12 cellular contexts compared by ENCODE assay signal in genomic region chr9:92291577-92291976, GRCh38. TPM values are rescaled to one million over a fixed set of nuclear protein-coding genes. Genes with fewer than 3 reads are reported as not detected.
DNase-seq lines count a peak whose midpoint lies in the region; ATAC-seq and TF ChIP-seq lines count a peak whose summit lies in the region.
"Had no signal": no experiment of that assay in that cellular context is flagged by ENCODE, and none has a peak within 500 bp of the region (broad histone marks: within the 10 kb centered on the region; RNA-seq: fewer than 3 reads in every experiment).

No MANE protein-coding gene starts in this region.

- no peaks in the 10 kb centered on the region for H3K27me3 Mint-ChIP-seq in activated naive CD4-positive, alpha-beta T cell treated with anti-CD3 and anti-CD28 coated beads for 36 hours (ENCODE audit: low read depth)

- TF ChIP-seq POLR2A in erythroblast (IDR thresholded peaks at IDR 0.05; ENCODE audit: low read length) (no peak), esophagus squamous epithelium (IDR thresholded peaks at IDR 0.05) (no peak)

- H3K4me3 ChIP-seq in OCI-LY7 (ENCODE audit: low read depth, low read length, poor library complexity, severe bottlenecking) (peak overlapping the region; percentile 91), esophagus squamous epithelium (no peak overlapping the region), colonic mucosa (no peak overlapping the region)

- no peak for ATAC-seq in stimulated activated effector memory CD8-positive, alpha-beta T cell treated with anti-CD3 and anti-CD28 coated beads, Interleukin-12 subunit alpha, Interleukin-12 subunit beta, amount 100 ng/mL, for 72 hours
- no peak for ATAC-seq in HG03354 (IDR thresholded peaks at IDR 0.05; ENCODE audit: poor library complexity, severe bottlenecking, unreplicated experiment)

- H4K20me1 ChIP-seq in OCI-LY7 (ENCODE audit: insufficient read depth, low read length) = peaks cover 53% of the 10 kb centered on the region

- peak overlapping the region; percentile 95 for H3K4me3 Mint-ChIP-seq in activated naive CD4-positive, alpha-beta T cell treated with anti-CD3 and anti-CD28 coated beads for 36 hours
- H3K4me3 Mint-ChIP-seq in stimulated activated effector memory CD8-positive, alpha-beta T cell treated with anti-CD3 and anti-CD28 coated beads, Interleukin-12 subunit alpha, Interleukin-12 subunit beta, amount 100 ng/mL, for 72 hours = peak overlapping the region; percentile 75

- peaks cover 53% of the 10 kb centered on the region for H3K4me1 Mint-ChIP-seq in activated naive CD4-positive, alpha-beta T cell treated with anti-CD3 and anti-CD28 coated beads for 36 hours (ENCODE audit: low read depth)
- peaks cover 42% of the 10 kb centered on the region for H3K4me1 Mint-ChIP-seq in stimulated activated effector memory CD8-positive, alpha-beta T cell treated with anti-CD3 and anti-CD28 coated beads, Interleukin-12 subunit alpha, Interleukin-12 subunit beta, amount 100 ng/mL, for 72 hours

- POLR2A ChIA-PET in OCI-LY7 (lab: Charles Lee) = interaction anchor here (0.6 to 1.9 kb wide), 7 partner anchors 13 to 329 kb away, joined by 3 to 12 read pairs (median 3); partner anchors contain the start of gene CENPP

- no peak overlapping the region for H3K9ac ChIP-seq in colonic mucosa (ENCODE audit: low read depth in 2 of 2, low read length in 2 of 2)

- peak overlapping the region; percentile 9 for H3K27ac Mint-ChIP-seq in activated naive CD4-positive, alpha-beta T cell treated with anti-CD3 and anti-CD28 coated beads for 36 hours
- peak overlapping the region; percentile 99 for H3K27ac Mint-ChIP-seq in stimulated activated effector memory CD8-positive, alpha-beta T cell treated with anti-CD3 and anti-CD28 coated beads, Interleukin-12 subunit alpha, Interleukin-12 subunit beta, amount 100 ng/mL, for 72 hours

- H3K27me3 ChIP-seq in esophagus squamous epithelium = no peaks in the 10 kb centered on the region
- no peaks in the 10 kb centered on the region for H3K27me3 ChIP-seq in colonic mucosa
- H3K27me3 ChIP-seq: Peyer's patch had no signal

- WGBS in esophagus squamous epithelium, 2 donors = 54 to 67% methylated on average over 2 of the region's 2 CpGs

- H3K9me3 ChIP-seq in OCI-LY7 (ENCODE audit: low read length) (no peaks in the 10 kb centered on the region; the same call in 1 of the 2 replicates), esophagus squamous epithelium (no peaks in the 10 kb centered on the region), colonic mucosa (no peaks in the 10 kb centered on the region)
- H3K9me3 ChIP-seq: Peyer's patch had no signal

- no peaks in the 10 kb centered on the region; the same call in 1 of the 2 replicates for H3K9me2 ChIP-seq in OCI-LY7 (ENCODE audit: insufficient read depth, low read length)

- no peak overlapping the region for H2AFZ ChIP-seq in OCI-LY7 (ENCODE audit: low read length)

- no peaks in the 10 kb centered on the region for H3K9me3 Mint-ChIP-seq in activated naive CD4-positive, alpha-beta T cell treated with anti-CD3 and anti-CD28 coated beads for 36 hours
- H3K9me3 Mint-ChIP-seq in stimulated activated effector memory CD8-positive, alpha-beta T cell treated with anti-CD3 and anti-CD28 coated beads, Interleukin-12 subunit alpha, Interleukin-12 subunit beta, amount 100 ng/mL, for 72 hours = no peaks in the 10 kb centered on the region

- CTCF ChIA-PET in activated naive CD4-positive, alpha-beta T cell treated with anti-CD3 and anti-CD28 coated beads for 36 hours (lab: Charles Lee) = interaction anchor here (0.5 to 1.4 kb wide), 2 partner anchors 13 to 24 kb away, joined by 3 to 8 read pairs; no protein-coding TSS in a partner anchor
- CTCF ChIA-PET in OCI-LY7 (lab: Charles Lee; ENCODE audit: unreplicated experiment) = interaction anchor here (0.6 kb wide), 1 partner anchor 40 kb away, joined by 5 read pairs; no protein-coding TSS in a partner anchor

- no peak for TF ChIP-seq CTCF in OCI-LY7 (conservative IDR thresholded peaks at IDR 0.05; ENCODE audit: low read length)
- no peak for TF ChIP-seq CTCF in esophagus squamous epithelium (IDR thresholded peaks at IDR 0.05)
- TF ChIP-seq CTCF in colonic mucosa (IDR thresholded peaks at IDR 0.05) = no peak

- BruUV-seq in OCI-LY7 (replicated peaks; lab: Mats Ljungman, UMichigan) = no TSS peak

- intact Hi-C loops in activated naive CD4-positive, alpha-beta T cell treated with anti-CD3 and anti-CD28 coated beads for 36 hours (cut with micrococcal nuclease) = no loop called here
- intact Hi-C loops in OCI-LY7 (cut with micrococcal nuclease; ENCODE audit: unreplicated experiment) (no loop called here), esophagus squamous epithelium (cut with DNase I) (no loop called here), colonic mucosa (cut with DNase I) (no loop called here)

- H3K36me3 Mint-ChIP-seq in activated naive CD4-positive, alpha-beta T cell treated with anti-CD3 and anti-CD28 coated beads for 36 hours (ENCODE audit: low read depth) = peaks cover 49% of the 10 kb centered on the region
- peaks cover 88% of the 10 kb centered on the region for H3K36me3 Mint-ChIP-seq in stimulated activated effector memory CD8-positive, alpha-beta T cell treated with anti-CD3 and anti-CD28 coated beads, Interleukin-12 subunit alpha, Interleukin-12 subunit beta, amount 100 ng/mL, for 72 hours

- no peak overlapping the region for H3K27ac ChIP-seq in OCI-LY7 (ENCODE audit: low read depth, low read length, poor library complexity, severe bottlenecking)
- H3K27ac ChIP-seq in esophagus squamous epithelium = no peak overlapping the region
- H3K27ac ChIP-seq in colonic mucosa = no peak overlapping the region
- H3K27ac ChIP-seq: Peyer's patch had no signal

- H3K36me3 ChIP-seq in OCI-LY7 (ENCODE audit: insufficient read depth, low read length) (peaks cover 69% of the 10 kb centered on the region), esophagus squamous epithelium (peaks cover 0 to 33% (median 0%) of the 10 kb centered on the region in 3 donors), colonic mucosa (no peaks in the 10 kb centered on the region)

- peak overlapping the region; percentile 90 for H3K4me2 ChIP-seq in OCI-LY7 (ENCODE audit: low read length)

- H3K79me2 ChIP-seq in OCI-LY7 (ENCODE audit: insufficient read depth, low read depth, low read length) = peaks cover 86% of the 10 kb centered on the region

- peaks cover 48% of the 10 kb centered on the region for H3K4me1 ChIP-seq in OCI-LY7 (ENCODE audit: insufficient read depth, low read length, poor library complexity, severe bottlenecking)
- peaks cover 14 to 46% (median 16%) of the 10 kb centered on the region in 3 donors for H3K4me1 ChIP-seq in esophagus squamous epithelium
- peaks cover 11% of the 10 kb centered on the region for H3K4me1 ChIP-seq in colonic mucosa

- DNase-seq in activated naive CD4-positive, alpha-beta T cell treated with anti-CD3 and anti-CD28 coated beads for 36 hours = no peak
- DNase-seq in activated naive CD4-positive, alpha-beta T cell treated with anti-CD3 and anti-CD28 coated beads, Interleukin-2, amount 50 U/mL, for 16 hours = no peak
- DNase-seq in OCI-LY7 (ENCODE audit: low spot score) = no peak
- peak; percentile 33 to 62 for DNase-seq in erythroblast (lab: John Stamatoyannopoulos, UW)
- DNase-seq in stimulated activated effector memory CD8-positive, alpha-beta T cell treated with anti-CD3 and anti-CD28 coated beads, Interleukin-12 subunit alpha, Interleukin-12 subunit beta, amount 100 ng/mL, for 72 hours (ENCODE audit: low spot score in 2 of 2) = no peak
- DNase-seq in esophagus squamous epithelium (lab: John Stamatoyannopoulos, UW) = no peak
- no peak for DNase-seq in colonic mucosa
- DNase-seq: activated CD4-positive, alpha-beta T cell treated with anti-CD3 and anti-CD28 coated beads, Interleukin-2, amount 50 U/mL, for 4 hours; caudate nucleus; MV-4-11; Peyer's patch had no signal

RNA-seq across cellular contexts. Expression of gene IARS1, which starts 1.9 kb away (rescaled TPM):
- 100 to 1,000 TPM; 271 to 272 TPM for total RNA-seq in activated naive CD4-positive, alpha-beta T cell treated with anti-CD3 and anti-CD28 coated beads for 36 hours
- total RNA-seq in OCI-LY7 (2014; rRNA removed; shearing (Covaris generic)) = 352 and 392 TPM in 2 replicates
- total RNA-seq in OCI-LY7 (2022) (330 and 336 TPM in 2 replicates), esophagus squamous epithelium (100 to 1,000 TPM in 2 of 4 donors, 10 to 100 TPM in 2; 56.8 to 136 (median 91.2) TPM), colonic mucosa (100 to 1,000 TPM in 1 of 2 donors, 10 to 100 TPM in 1; 52.4 to 109 TPM)

RNA-seq across cellular contexts. Expression of gene NOL8, which starts 33.6 kb away (rescaled TPM):
- total RNA-seq in activated naive CD4-positive, alpha-beta T cell treated with anti-CD3 and anti-CD28 coated beads for 36 hours = 10 to 100 TPM; 41.0 to 46.2 TPM
- 29.3 and 30.1 TPM in 2 replicates for total RNA-seq in OCI-LY7 (2014; rRNA removed; shearing (Covaris generic))
- total RNA-seq in OCI-LY7 (2022) (61.2 and 63.6 TPM in 2 replicates), esophagus squamous epithelium (10 to 100 TPM; 20.7 to 52.3 (median 37.2) TPM), colonic mucosa (10 to 100 TPM; 17.6 to 26.4 TPM)

RNA-seq across cellular contexts. Expression of gene CENPP, which starts 34.2 kb away (rescaled TPM):
- total RNA-seq in activated naive CD4-positive, alpha-beta T cell treated with anti-CD3 and anti-CD28 coated beads for 36 hours = 10 to 100 TPM; 24.9 to 26.5 TPM
- total RNA-seq in OCI-LY7 (2014; rRNA removed; shearing (Covaris generic)) = 30.9 and 42.0 TPM in 2 replicates
- total RNA-seq in OCI-LY7 (2022) = 25.4 and 30.4 TPM in 2 replicates
- 10 to 100 TPM in 1 of 4 donors, 1 to 10 TPM in 3; 6.0 to 10.7 (median 7.5) TPM for total RNA-seq in esophagus squamous epithelium
- total RNA-seq in colonic mucosa = 10 to 100 TPM in 1 of 2 donors, 1 to 10 TPM in 1; 3.1 to 11.0 TPM

Comparison
In these comparisons a context has a peak if more than half of its experiments do, and no peak if none do; other contexts are left out.
1. DNase-seq: peak in erythroblast (2 of 2); none in activated naive CD4-positive, alpha-beta T cell treated with anti-CD3 and anti-CD28 coated beads for 36 hours (single experiment), activated naive CD4-positive, alpha-beta T cell treated with anti-CD3 and anti-CD28 coated beads, Interleukin-2, amount 50 U/mL, for 16 hours (single experiment), OCI-LY7 (single experiment), stimulated activated effector memory CD8-positive, alpha-beta T cell treated with anti-CD3 and anti-CD28 coated beads, Interleukin-12 subunit alpha, Interleukin-12 subunit beta, amount 100 ng/mL, for 72 hours (0 of 2), esophagus squamous epithelium (single experiment) and colonic mucosa (single experiment).